Comparison of ENCODE assay signal across 1 cellular context in genomic region chr21:33948096-33948950, GRCh38.
TF ChIP-seq lines count a peak whose summit lies in the region.

No MANE protein-coding gene starts in this region.

TF ChIP-seq in GM12878, 131 proteins besides CTCF, POLR2A, EP300 and RAD21 (continued from another document and continues in another):
- TF ChIP-seq ZBED1 (IDR thresholded peaks at IDR 0.05; ENCODE audit: borderline replicate concordance) (no peak; the same call in 1 of the 2 replicates), ZNF687 (IDR thresholded peaks at IDR 0.05) (peak; percentile 99), RB1 (IDR thresholded peaks at IDR 0.05; ENCODE audit: borderline replicate concordance) (no peak), SP1 (IDR thresholded peaks at IDR 0.05; ENCODE audit: low read depth, low read length) (peak; percentile 23), HDGF (IDR thresholded peaks at IDR 0.05) (peak; percentile 99), ZBTB4 (CRISPR knock-in tag; IDR thresholded peaks at IDR 0.05) (no peak), ZBTB33 (IDR thresholded peaks at IDR 0.05) (no peak), RUNX3 (IDR thresholded peaks at IDR 0.05; ENCODE audit: low read length) (peak; percentile 94), TCF12 (IDR thresholded peaks at IDR 0.05; ENCODE audit: low read depth, low read length) (peak; percentile 72), TARDBP (IDR thresholded peaks at IDR 0.05; ENCODE audit: borderline replicate concordance) (no peak), MYC (IDR thresholded peaks at IDR 0.05; ENCODE audit: insufficient read depth, insufficient read length, insufficient replicate concordance, low read length, severe bottlenecking) (no peak), NR2F1 (conservative IDR thresholded peaks at IDR 0.05) (peak; percentile 53), ELK1 (IDR thresholded peaks at IDR 0.05; ENCODE audit: low read depth, low read length) (peak; percentile 97), PAX5 (IDR thresholded peaks at IDR 0.05; ENCODE audit: borderline replicate concordance, low read depth, low read length) (peak; percentile 65; the same call in 1 of the 2 replicates), TAF1 (IDR thresholded peaks at IDR 0.05; ENCODE audit: borderline replicate concordance, low read depth, low read length) (peak; percentile 75), ZNF217 (IDR thresholded peaks at IDR 0.05) (no peak), MXI1 (IDR thresholded peaks at IDR 0.05; ENCODE audit: low read depth, low read length) (peak; percentile 84), PBX3 (IDR thresholded peaks at IDR 0.05; ENCODE audit: insufficient replicate concordance, low read depth, low read length) (no peak), RCOR1 (conservative IDR thresholded peaks at IDR 0.05; ENCODE audit: low read depth, low read length) (no peak; the same call in 1 of the 2 replicates), IKZF2 (IDR thresholded peaks at IDR 0.05) (peak; percentile 87 to 94), BHLHE40 (IDR thresholded peaks at IDR 0.05; ENCODE audit: borderline replicate concordance in 1 of 2, low read depth in 2 of 2, low read length in 1 of 2) (peak; percentile 34 to 57; a peak in 2 of 4 replicates), MAX (IDR thresholded peaks at IDR 0.05; ENCODE audit: low read depth, low read length) (peak; percentile 72; the same call in 1 of the 2 replicates), KDM1A (IDR thresholded peaks at IDR 0.05; ENCODE audit: borderline replicate concordance) (no peak), PRDM15 (CRISPR knock-in tag; IDR thresholded peaks at IDR 0.05) (no peak), SMARCA5 (IDR thresholded peaks at IDR 0.05) (peak; percentile 28), MEF2B (IDR thresholded peaks at IDR 0.05; ENCODE audit: partially characterized antibody, poor library complexity, severe bottlenecking) (peak; percentile 51), ZNF207 (IDR thresholded peaks at IDR 0.05; ENCODE audit: borderline replicate concordance) (no peak), RELA (IDR thresholded peaks at IDR 0.05; ENCODE audit: borderline replicate concordance, partially characterized antibody) (no peak), CHD1 (IDR thresholded peaks at IDR 0.05; ENCODE audit: low read depth, low read length) (0 out of 2 replicates have a peak, but pooled peaks have one; percentile 72), FOS (IDR thresholded peaks at IDR 0.05; ENCODE audit: borderline replicate concordance, extremely low read depth, insufficient read length) (no peak), CREM (IDR thresholded peaks at IDR 0.05; ENCODE audit: low read depth) (peak; percentile 60), SIX5 (IDR thresholded peaks at IDR 0.05; ENCODE audit: low read depth, low read length, severe bottlenecking) (no peak), ZBTB11 (CRISPR knock-in tag; IDR thresholded peaks at IDR 0.05) (no peak), SUZ12 (IDR thresholded peaks at IDR 0.05; ENCODE audit: unreplicated experiment) (no peak)
